ENCODE assay signal across 12 cellular contexts in genomic region chr5:31196309-31196708, GRCh38. TPM values are rescaled to one million over a fixed set of nuclear protein-coding genes. Genes with fewer than 3 reads are reported as not detected.
DNase-seq lines count a peak whose midpoint lies in the region; ATAC-seq and TF ChIP-seq lines count a peak whose summit lies in the region.
"Had no signal": no experiment of that assay in that cellular context is flagged by ENCODE, and none has a peak within 500 bp of the region (broad histone marks: within the 10 kb centered on the region; RNA-seq: fewer than 3 reads in every experiment).

No MANE protein-coding gene starts in this region.

- no peak for ATAC-seq in GM18505 (IDR thresholded peaks at IDR 0.05; ENCODE audit: unreplicated experiment)
- ATAC-seq in HG03442 (IDR thresholded peaks at IDR 0.05; ENCODE audit: unreplicated experiment), result no peak
- no peak for ATAC-seq in GM21619 (IDR thresholded peaks at IDR 0.05; ENCODE audit: unreplicated experiment)

- H3K27me3 Mint-ChIP-seq in nephron (ENCODE audit: low read depth), result peaks cover 64% of the 10 kb centered on the region

- H3K4me1 Mint-ChIP-seq in nephron, result peaks cover 20% of the 10 kb centered on the region

- intact Hi-C loops in dorsolateral prefrontal cortex (cut with DNase I), result no loop called here

- H3K9me3 Mint-ChIP-seq in nephron, result no peaks in the 10 kb centered on the region

- peak overlapping the region; percentile 83 to 87 (median 84) for H3K4me3 Mint-ChIP-seq in nephron
- H3K4me3 Mint-ChIP-seq: CD8-positive, alpha-beta memory T cell had no signal

- H3K27me3 ChIP-seq in dorsolateral prefrontal cortex, result peaks cover 0 to 16% (median 0%) of the 10 kb centered on the region in 45 donors

- peak overlapping the region in 23 of 59 donors; percentile 8 to 78 (median 72) for H3K4me3 ChIP-seq in dorsolateral prefrontal cortex

- TF ChIP-seq CTCF in dorsolateral prefrontal cortex (IDR thresholded peaks at IDR 0.05 in 54 of 56, conservative IDR thresholded peaks at IDR 0.05 in 2 of 56; ENCODE audit: low read depth in 1 of 56, partially characterized antibody in 56 of 56), result peak in 39 of 56 donors; percentile 6 to 50 (median 27)
- peak; percentile 27 to 39 (median 33) for TF ChIP-seq CTCF in nephron (IDR thresholded peaks at IDR 0.05; ENCODE audit: unreplicated experiment in 3 of 3)

- H3K27ac Mint-ChIP-seq in nephron, result peak overlapping the region; percentile 67 to 80 (median 68)
- H3K27ac Mint-ChIP-seq: CD8-positive, alpha-beta memory T cell had no signal

- no peaks in the 10 kb centered on the region for H3K36me3 Mint-ChIP-seq in nephron (ENCODE audit: low read depth)
- H3K36me3 Mint-ChIP-seq: CD8-positive, alpha-beta memory T cell had no signal

- TF ChIP-seq POLR2A in GM18505 (IDR thresholded peaks at IDR 0.05; ENCODE audit: borderline replicate concordance, extremely low read depth, insufficient read depth, insufficient read length), result no peak

- H3K27ac ChIP-seq in dorsolateral prefrontal cortex, result peak overlapping the region in 12 of 59 donors; percentile 1 to 85 (median 23)

- peak; percentile 11 for DNase-seq in GM03348 (ENCODE audit: low spot score)
- peak; percentile 43 for DNase-seq in M059J (ENCODE audit: low read depth)
- no peak for DNase-seq in dorsolateral prefrontal cortex
- no peak for DNase-seq in NCI-H446 treated with DMSO at 0.1 percent for 48 hours (lab: John Stamatoyannopoulos, UW)
- DNase-seq: CD8-positive, alpha-beta memory T cell; NCI-H146 had no signal

RNA-seq across cellular contexts. Expression of gene CDH6, which starts 2.8 kb away (rescaled TPM):
- 5.8 and 8.9 TPM in 2 replicates for total RNA-seq in M059J (2014; rRNA removed; shearing (Covaris generic))
- total RNA-seq in dorsolateral prefrontal cortex, result 10 to 100 TPM in 117 of 120 experiments, 1 to 10 TPM in 3; 9.0 to 28.7 (median 19.0) TPM
- total RNA-seq: CD8-positive, alpha-beta memory T cell; lung microvascular endothelial cell; OCI-LY7 had no signal

Comparison
In these comparisons a context has a peak if more than half of its experiments do, and no peak if none do; other contexts are left out.
1. DNase-seq: peak in GM03348 (single experiment) and M059J (single experiment); none in dorsolateral prefrontal cortex (0 of 10) and NCI-H446 treated with DMSO at 0.1 percent for 48 hours (single experiment).